In the genomic region with DNA sequence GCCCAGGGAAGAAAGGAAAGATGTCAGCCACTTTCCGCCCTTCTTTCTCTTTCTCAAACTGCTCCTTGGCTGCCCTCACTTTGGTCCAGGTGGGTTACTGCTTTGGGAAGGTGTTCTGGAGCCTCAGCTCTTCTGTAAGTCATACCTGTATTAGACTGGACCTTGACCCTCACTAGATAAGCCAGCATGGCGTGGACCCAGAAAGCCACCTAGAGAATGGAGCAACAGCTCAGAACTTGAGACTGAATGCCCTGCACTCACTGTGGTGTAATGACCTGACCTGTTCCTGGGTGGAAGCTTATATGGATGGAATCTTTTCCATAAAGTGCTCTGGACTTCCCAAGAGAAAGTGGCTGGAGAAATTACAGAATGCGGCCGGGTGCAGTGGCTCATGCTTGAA, we compare ENCODE assay signal across 15 cellular contexts. TPM values are rescaled to one million over a fixed set of nuclear protein-coding genes. Genes with fewer than 3 reads are reported as not detected.
DNase-seq lines count a peak whose midpoint lies in the region; ATAC-seq and FAIRE-seq lines count a peak whose summit lies in the region.
"Had no signal": no experiment of that assay in that cellular context is flagged by ENCODE, and none has a peak within 500 bp of the region (broad histone marks: within the 10 kb centered on the region; RNA-seq: fewer than 3 reads in every experiment).

No MANE protein-coding gene starts in this region.

- no peak for FAIRE-seq in small intestine (lab: Jason Lieb, UNC)

- no peaks in the 10 kb centered on the region for H3K27me3 ChIP-seq in GM23248 (replicated peaks; ENCODE audit: insufficient read depth)
- H3K27me3 ChIP-seq in small intestine (ENCODE audit: control insufficient read depth in 2 of 2, insufficient read depth in 2 of 2, low read length in 2 of 2) = no peaks in the 10 kb centered on the region

- intact Hi-C loops in activated T-helper 1 cell treated with anti-CD3 and anti-CD28 coated beads, Interleukin-12 subunit alpha, Interleukin-12 subunit beta, Interleukin-2, Interleukin-4 antibody, amounts not matched to agents 30 ng/mL and 10 ng/mL and 1 ng/mL, durations not matched to agents 14 hours and 24 hours and 36 hours (cut with micrococcal nuclease) = no loop called here

- WGBS in GM23248 (ENCODE audit: low coverage in 1 of 2, low lambda C conversion rate in 2 of 2, missing lambda C conversion rate in 2 of 2), 2 experiments = 82% methylated on average over 4 of the region's 4 CpGs
- 71 to 87% (median 84%) methylated on average over 4 of the region's 4 CpGs for WGBS in small intestine, 3 donors

- H3K27ac Mint-ChIP-seq in T-helper 17 cell = peak overlapping the region; percentile 94
- no peak overlapping the region for H3K27ac Mint-ChIP-seq in activated T-helper 1 cell treated with anti-CD3 and anti-CD28 coated beads, Interleukin-12 subunit alpha, Interleukin-12 subunit beta, Interleukin-2, Interleukin-4 antibody, amounts not matched to agents 30 ng/mL and 10 ng/mL and 1 ng/mL, durations not matched to agents 14 hours and 24 hours and 36 hours

- peaks cover 9% of the 10 kb centered on the region for H3K36me3 Mint-ChIP-seq in T-helper 17 cell (ENCODE audit: low read depth)
- H3K36me3 Mint-ChIP-seq in activated T-helper 1 cell treated with anti-CD3 and anti-CD28 coated beads, Interleukin-12 subunit alpha, Interleukin-12 subunit beta, Interleukin-2, Interleukin-4 antibody, amounts not matched to agents 30 ng/mL and 10 ng/mL and 1 ng/mL, durations not matched to agents 14 hours and 24 hours and 36 hours (ENCODE audit: low read depth) = peaks cover 44% of the 10 kb centered on the region

- H3K79me2 ChIP-seq in GM23248 (ENCODE audit: insufficient read depth) = no peaks in the 10 kb centered on the region; the same call in 1 of the 2 replicates

- H4K20me1 ChIP-seq in GM23248 (ENCODE audit: insufficient read depth) = no peaks in the 10 kb centered on the region

- no peaks in the 10 kb centered on the region for H3K9me3 Mint-ChIP-seq in activated T-helper 1 cell treated with anti-CD3 and anti-CD28 coated beads, Interleukin-12 subunit alpha, Interleukin-12 subunit beta, Interleukin-2, Interleukin-4 antibody, amounts not matched to agents 30 ng/mL and 10 ng/mL and 1 ng/mL, durations not matched to agents 14 hours and 24 hours and 36 hours
- H3K9me3 Mint-ChIP-seq: H9 had no signal

- H3K4me3 ChIP-seq in GM23248 (no peak overlapping the region), small intestine (ENCODE audit: low read depth in 1 of 2, low read length in 2 of 2) (no peak overlapping the region)
- H3K4me3 ChIP-seq: SK-N-MC had no signal

- DNase-seq in GM23248 (no peak), T-helper 17 cell (no peak), small intestine (peak; percentile 82)
- no peak for DNase-seq in activated T-helper 1 cell treated with anti-CD3 and anti-CD28 coated beads, Interleukin-12 subunit alpha, Interleukin-12 subunit beta, Interleukin-2, Interleukin-4 antibody, amounts not matched to agents 30 ng/mL and 10 ng/mL and 1 ng/mL, durations not matched to agents 14 hours and 24 hours and 36 hours (ENCODE audit: low spot score)
- DNase-seq: Caco-2, DMS153, EL, H9, NCI-H1105 treated with DMSO at 0.1 percent for 48 hours, NCI-H187, NCI-H226, NCI-H524 treated with DMSO at 0.1 percent for 48 hours, Right ventricle myocardium superior had no signal

- H3K9ac ChIP-seq in GM23248 = no peak overlapping the region

- in situ Hi-C loops in GM23248 (cut with MboI) = no loop called here

- no peaks in the 10 kb centered on the region for H3K27me3 Mint-ChIP-seq in T-helper 17 cell
- no peaks in the 10 kb centered on the region for H3K27me3 Mint-ChIP-seq in activated T-helper 1 cell treated with anti-CD3 and anti-CD28 coated beads, Interleukin-12 subunit alpha, Interleukin-12 subunit beta, Interleukin-2, Interleukin-4 antibody, amounts not matched to agents 30 ng/mL and 10 ng/mL and 1 ng/mL, durations not matched to agents 14 hours and 24 hours and 36 hours (ENCODE audit: insufficient read depth)

- no peak overlapping the region for H3K4me3 Mint-ChIP-seq in T-helper 17 cell
- H3K4me3 Mint-ChIP-seq in activated T-helper 1 cell treated with anti-CD3 and anti-CD28 coated beads, Interleukin-12 subunit alpha, Interleukin-12 subunit beta, Interleukin-2, Interleukin-4 antibody, amounts not matched to agents 30 ng/mL and 10 ng/mL and 1 ng/mL, durations not matched to agents 14 hours and 24 hours and 36 hours = no peak overlapping the region
- H3K4me3 Mint-ChIP-seq: H9 had no signal

- ATAC-seq in T-helper 17 cell (no peak), HG02885 (IDR thresholded peaks at IDR 0.05; ENCODE audit: poor library complexity, unreplicated experiment) (no peak)

- peaks cover 26% of the 10 kb centered on the region for H3K4me1 ChIP-seq in GM23248 (ENCODE audit: insufficient read depth)
- H3K4me1 ChIP-seq in small intestine (ENCODE audit: control insufficient read depth in 2 of 2, insufficient read depth in 1 of 2, low read depth in 1 of 2, low read length in 1 of 2) = no peaks in the 10 kb centered on the region

- H3K4me2 ChIP-seq in GM23248 (ENCODE audit: unreplicated experiment) = no peak overlapping the region

- no peaks in the 10 kb centered on the region for H3K9me2 ChIP-seq in GM23248 (ENCODE audit: insufficient read depth)

- H3K36me3 ChIP-seq in GM23248 (ENCODE audit: low read depth) = peaks cover 3% of the 10 kb centered on the region; the same call in 1 of the 2 replicates
- H3K36me3 ChIP-seq in small intestine (ENCODE audit: control insufficient read depth in 2 of 2, insufficient read depth in 2 of 2, low read length in 2 of 2) = no peaks in the 10 kb centered on the region

- H3K9me3 ChIP-seq in GM23248 (ENCODE audit: low read depth) (no peaks in the 10 kb centered on the region), T-helper 17 cell (ENCODE audit: control insufficient read depth, low read length, poor library complexity, severe bottlenecking) (no peaks in the 10 kb centered on the region), small intestine (ENCODE audit: control insufficient read depth, low read depth) (no peaks in the 10 kb centered on the region)
- H3K9me3 ChIP-seq: Caco-2 had no signal

- H3K27ac ChIP-seq in GM23248 (peak overlapping the region; percentile 83; the same call in 1 of the 2 replicates), small intestine (ENCODE audit: low read depth in 1 of 2, low read length in 1 of 2) (no peak overlapping the region)
- H3K27ac ChIP-seq: SK-N-MC had no signal

- H3K4me1 Mint-ChIP-seq in T-helper 17 cell = peaks cover 18% of the 10 kb centered on the region
- peaks cover 45% of the 10 kb centered on the region for H3K4me1 Mint-ChIP-seq in activated T-helper 1 cell treated with anti-CD3 and anti-CD28 coated beads, Interleukin-12 subunit alpha, Interleukin-12 subunit beta, Interleukin-2, Interleukin-4 antibody, amounts not matched to agents 30 ng/mL and 10 ng/mL and 1 ng/mL, durations not matched to agents 14 hours and 24 hours and 36 hours (ENCODE audit: low read depth)

- peaks cover 31% of the 10 kb centered on the region for H3F3A ChIP-seq in GM23248 (ENCODE audit: insufficient read depth)

- no peak overlapping the region for H2AFZ ChIP-seq in GM23248

RNA-seq across cellular contexts. Expression of gene ACP2, which starts 15.6 kb away (rescaled TPM):
- 48.4 and 62.6 TPM in 2 replicates for total RNA-seq in GM23248 (2014; rRNA removed; shearing (Covaris generic))
- polyA plus RNA-seq in GM23248 (2016; fragmentation: Nextera tagmentation; extraction: Ambion mirVana) = 29.0 and 30.0 TPM in 2 replicates
- total RNA-seq in T-helper 17 cell = 10 to 100 TPM; 19.6 to 23.1 TPM
- polyA plus RNA-seq in small intestine = 10 to 100 TPM; 44.1 to 53.3 (median 48.6) TPM
- 31.8 and 33.8 TPM in 2 replicates for total RNA-seq in activated T-helper 1 cell treated with anti-CD3 and anti-CD28 coated beads, Interleukin-12 subunit alpha, Interleukin-12 subunit beta, Interleukin-2, Interleukin-4 antibody, amounts not matched to agents 30 ng/mL and 10 ng/mL and 1 ng/mL, durations not matched to agents 14 hours and 24 hours and 36 hours

RNA-seq across cellular contexts. Expression of gene DDB2, which starts 18.3 kb away (rescaled TPM):
- total RNA-seq in GM23248 (2014; rRNA removed; shearing (Covaris generic)) = 24.5 and 34.9 TPM in 2 replicates
- polyA plus RNA-seq in GM23248 (2016; fragmentation: Nextera tagmentation; extraction: Ambion mirVana) (40.3 and 41.3 TPM in 2 replicates), small intestine (10 to 100 TPM; 25.1 to 39.4 (median 26.2) TPM)
- total RNA-seq in T-helper 17 cell = 10 to 100 TPM; 75.3 to 77.0 TPM
- total RNA-seq in activated T-helper 1 cell treated with anti-CD3 and anti-CD28 coated beads, Interleukin-12 subunit alpha, Interleukin-12 subunit beta, Interleukin-2, Interleukin-4 antibody, amounts not matched to agents 30 ng/mL and 10 ng/mL and 1 ng/mL, durations not matched to agents 14 hours and 24 hours and 36 hours = 134 and 142 TPM in 2 replicates

RNA-seq across cellular contexts. Expression of gene NR1H3, which starts 24.7 kb away (rescaled TPM):
- 2.7 and 7.2 TPM in 2 replicates for total RNA-seq in GM23248 (2014; rRNA removed; shearing (Covaris generic))
- polyA plus RNA-seq in GM23248 (2016; fragmentation: Nextera tagmentation; extraction: Ambion mirVana) = 4.9 and 5.1 TPM in 2 replicates
- 1 to 10 TPM; 2.2 to 4.3 TPM for total RNA-seq in T-helper 17 cell
- polyA plus RNA-seq in small intestine = 100 to 1,000 TPM; 102 to 366 (median 223) TPM
- total RNA-seq in activated T-helper 1 cell treated with anti-CD3 and anti-CD28 coated beads, Interleukin-12 subunit alpha, Interleukin-12 subunit beta, Interleukin-2, Interleukin-4 antibody, amounts not matched to agents 30 ng/mL and 10 ng/mL and 1 ng/mL, durations not matched to agents 14 hours and 24 hours and 36 hours = 8.5 and 9.9 TPM in 2 replicates

RNA-seq across cellular contexts. Expression of gene MADD, which starts 36.9 kb away (rescaled TPM):
- 17.4 and 20.4 TPM in 2 replicates for total RNA-seq in GM23248 (2014; rRNA removed; shearing (Covaris generic))
- 8.6 and 9.9 TPM in 2 replicates for polyA plus RNA-seq in GM23248 (2016; fragmentation: Nextera tagmentation; extraction: Ambion mirVana)
- 100 to 1,000 TPM; 155 to 209 TPM for total RNA-seq in T-helper 17 cell
- polyA plus RNA-seq in small intestine = 10 to 100 TPM; 19.2 to 27.7 (median 23.9) TPM
- total RNA-seq in activated T-helper 1 cell treated with anti-CD3 and anti-CD28 coated beads, Interleukin-12 subunit alpha, Interleukin-12 subunit beta, Interleukin-2, Interleukin-4 antibody, amounts not matched to agents 30 ng/mL and 10 ng/mL and 1 ng/mL, durations not matched to agents 14 hours and 24 hours and 36 hours = 75.9 and 85.2 TPM in 2 replicates

RNA-seq across cellular contexts. Expression of gene PACSIN3, which starts 46.8 kb away (rescaled TPM):
- 13.6 and 17.5 TPM in 2 replicates for total RNA-seq in GM23248 (2014; rRNA removed; shearing (Covaris generic))
- 9.7 and 12.6 TPM in 2 replicates for polyA plus RNA-seq in GM23248 (2016; fragmentation: Nextera tagmentation; extraction: Ambion mirVana)
- 1 to 10 TPM in 1 of 2 donors, under 1 TPM in 1; 0.30 to 1.4 TPM for total RNA-seq in T-helper 17 cell
- 1 to 10 TPM; 2.0 to 6.5 (median 4.9) TPM for polyA plus RNA-seq in small intestine
- 14.5 and 17.0 TPM in 2 replicates for total RNA-seq in activated T-helper 1 cell treated with anti-CD3 and anti-CD28 coated beads, Interleukin-12 subunit alpha, Interleukin-12 subunit beta, Interleukin-2, Interleukin-4 antibody, amounts not matched to agents 30 ng/mL and 10 ng/mL and 1 ng/mL, durations not matched to agents 14 hours and 24 hours and 36 hours
